Comparison of ENCODE assay signal across 10 cellular contexts in genomic region chr3:104279617-104280016, GRCh38.
DNase-seq lines count a peak whose midpoint lies in the region; ATAC-seq and TF ChIP-seq lines count a peak whose summit lies in the region.
"Had no signal": no experiment of that assay in that cellular context is flagged by ENCODE, and none has a peak within 500 bp of the region (broad histone marks: within the 10 kb centered on the region; RNA-seq: fewer than 3 reads in every experiment).

No MANE protein-coding gene starts in this region.

- no peaks in the 10 kb centered on the region for H3K79me2 ChIP-seq in smooth muscle cell (ENCODE audit: low read depth)

- H3K4me2 ChIP-seq in smooth muscle cell = no peak overlapping the region

- no peak for ATAC-seq in activated T-cell treated with anti-CD3 and anti-CD28 coated beads, Interleukin-2, amount 50 U/mL, for 4 hours
- ATAC-seq in HG02623 (IDR thresholded peaks at IDR 0.05; ENCODE audit: unreplicated experiment) = no peak

- H3K27ac Mint-ChIP-seq in activated T-cell treated with anti-CD3 and anti-CD28 coated beads, Interleukin-2, amount 50 U/mL, for 24 hours = no peak overlapping the region

- H3F3A ChIP-seq in smooth muscle cell (ENCODE audit: low read depth) = no peaks in the 10 kb centered on the region

- 67% methylated on average over 1 of the region's 1 CpG for WGBS in smooth muscle cell (ENCODE audit: low lambda C conversion rate)

- no peaks in the 10 kb centered on the region for H3K36me3 Mint-ChIP-seq in activated T-cell treated with anti-CD3 and anti-CD28 coated beads, Interleukin-2, amount 50 U/mL, for 4 hours (ENCODE audit: insufficient read depth)
- H3K36me3 Mint-ChIP-seq in activated T-cell treated with anti-CD3 and anti-CD28 coated beads, Interleukin-2, amount 50 U/mL, for 24 hours (ENCODE audit: low read depth) = no peaks in the 10 kb centered on the region

- H3K27me3 ChIP-seq in tibial artery (no peaks in the 10 kb centered on the region), smooth muscle cell (ENCODE audit: low read depth) (no peaks in the 10 kb centered on the region)

- intact Hi-C loops in tibial artery (cut with DNase I; ENCODE audit: low total_unique reads) = loop anchor here (10.0 kb wide), 1 partner anchor 1085 kb away; the partner anchor contains the start of gene ALCAM

- no peaks in the 10 kb centered on the region for H3K27me3 Mint-ChIP-seq in activated T-cell treated with anti-CD3 and anti-CD28 coated beads, Interleukin-2, amount 50 U/mL, for 4 hours (ENCODE audit: low read depth)
- H3K27me3 Mint-ChIP-seq in activated T-cell treated with anti-CD3 and anti-CD28 coated beads, Interleukin-2, amount 50 U/mL, for 24 hours = no peaks in the 10 kb centered on the region

- H3K4me3 Mint-ChIP-seq in activated T-cell treated with anti-CD3 and anti-CD28 coated beads, Interleukin-2, amount 50 U/mL, for 4 hours = peak overlapping the region; percentile 53
- no peak overlapping the region for H3K4me3 Mint-ChIP-seq in activated T-cell treated with anti-CD3 and anti-CD28 coated beads, Interleukin-2, amount 50 U/mL, for 24 hours

- H3K36me3 ChIP-seq in tibial artery = peaks cover 0 to 5% (median 0%) of the 10 kb centered on the region in 3 donors
- H3K36me3 ChIP-seq in smooth muscle cell (ENCODE audit: low read depth) = peaks cover 10% of the 10 kb centered on the region

- H3K4me1 ChIP-seq in tibial artery = peaks cover 0 to 9% (median 0%) of the 10 kb centered on the region in 4 donors
- H3K4me1 ChIP-seq in smooth muscle cell (ENCODE audit: low read depth) = no peaks in the 10 kb centered on the region

- DNase-seq in activated T-cell treated with anti-CD3 and anti-CD28 coated beads, Interleukin-2, amount 50 U/mL, for 4 hours = no peak
- no peak for DNase-seq in activated T-cell treated with anti-CD3 and anti-CD28 coated beads, Interleukin-2, amount 50 U/mL, for 24 hours
- peak; percentile 30 for DNase-seq in RPMI8226
- peak; percentile 8 for DNase-seq in fibroblast of gingiva (ENCODE audit: low read depth)
- no peak for DNase-seq in tibial artery
- no peak for DNase-seq in smooth muscle cell (lab: John Stamatoyannopoulos, UW; ENCODE audit: unreplicated experiment)
- DNase-seq in activated CD4-positive, alpha-beta T cell treated with anti-CD3 and anti-CD28 coated beads for 4 hours = no peak
- DNase-seq: stimulated activated CD4-positive, alpha-beta T cell treated with anti-CD3 and anti-CD28 coated beads, Interleukin-2, amount 100 ng/mL, for 24 hours had no signal

- H3K9me3 Mint-ChIP-seq in activated T-cell treated with anti-CD3 and anti-CD28 coated beads, Interleukin-2, amount 50 U/mL, for 4 hours = peaks cover 19% of the 10 kb centered on the region
- H3K9me3 Mint-ChIP-seq in activated T-cell treated with anti-CD3 and anti-CD28 coated beads, Interleukin-2, amount 50 U/mL, for 24 hours = peaks cover 36% of the 10 kb centered on the region

- H3K27ac ChIP-seq in tibial artery (peak overlapping the region in 1 of 2 donors; percentile 28), smooth muscle cell (ENCODE audit: low read depth) (no peak overlapping the region)

- H3K4me1 Mint-ChIP-seq in activated T-cell treated with anti-CD3 and anti-CD28 coated beads, Interleukin-2, amount 50 U/mL, for 4 hours (ENCODE audit: low read depth) = peaks cover 8% of the 10 kb centered on the region
- H3K4me1 Mint-ChIP-seq in activated T-cell treated with anti-CD3 and anti-CD28 coated beads, Interleukin-2, amount 50 U/mL, for 24 hours (ENCODE audit: low read depth) = peaks cover 7% of the 10 kb centered on the region

- no peaks in the 10 kb centered on the region for H4K20me1 ChIP-seq in smooth muscle cell (ENCODE audit: low read depth)

- TF ChIP-seq CTCF in tibial artery (IDR thresholded peaks at IDR 0.05) = no peak
- no peak for TF ChIP-seq CTCF in smooth muscle cell (IDR thresholded peaks at IDR 0.05; ENCODE audit: borderline replicate concordance, insufficient read depth, poor library complexity, severe bottlenecking)

- H3K9ac ChIP-seq in smooth muscle cell (ENCODE audit: low read depth) = no peak overlapping the region

- H3K9me3 ChIP-seq in tibial artery (peaks cover 3 to 32% (median 8%) of the 10 kb centered on the region in 3 donors), smooth muscle cell (replicated peaks; ENCODE audit: low read depth) (peaks cover 26% of the 10 kb centered on the region)

- H3K4me3 ChIP-seq in tibial artery = peak overlapping the region; percentile 5 to 7
- no peak overlapping the region for H3K4me3 ChIP-seq in smooth muscle cell
- H3K4me3 ChIP-seq: lung had no signal

- H2AFZ ChIP-seq in smooth muscle cell (ENCODE audit: low read depth) = no peak overlapping the region

Comparison
In these comparisons a context has a peak if more than half of its experiments do, and no peak if none do; other contexts are left out.
1. DNase-seq: peak in RPMI8226 (single experiment) and fibroblast of gingiva (single experiment); none in activated T-cell treated with anti-CD3 and anti-CD28 coated beads, Interleukin-2, amount 50 U/mL, for 4 hours (single experiment), activated T-cell treated with anti-CD3 and anti-CD28 coated beads, Interleukin-2, amount 50 U/mL, for 24 hours (single experiment), tibial artery (0 of 2), smooth muscle cell (single experiment) and activated CD4-positive, alpha-beta T cell treated with anti-CD3 and anti-CD28 coated beads for 4 hours (0 of 2).